In genomic region chr2:121148481-121148880, GRCh38 we compare ENCODE assay signal across 1 cellular context.
TF ChIP-seq lines count a peak whose summit lies in the region.

No MANE protein-coding gene starts in this region.

TF ChIP-seq in HEK293, 187 proteins besides CTCF, POLR2A, EP300 and RAD21 (continued from another document):
- TF ChIP-seq PRDM4 (tag by site-specific recombination; IDR thresholded peaks at IDR 0.05), result no peak
